8 cellular contexts compared by ENCODE assay signal in the genomic region with DNA sequence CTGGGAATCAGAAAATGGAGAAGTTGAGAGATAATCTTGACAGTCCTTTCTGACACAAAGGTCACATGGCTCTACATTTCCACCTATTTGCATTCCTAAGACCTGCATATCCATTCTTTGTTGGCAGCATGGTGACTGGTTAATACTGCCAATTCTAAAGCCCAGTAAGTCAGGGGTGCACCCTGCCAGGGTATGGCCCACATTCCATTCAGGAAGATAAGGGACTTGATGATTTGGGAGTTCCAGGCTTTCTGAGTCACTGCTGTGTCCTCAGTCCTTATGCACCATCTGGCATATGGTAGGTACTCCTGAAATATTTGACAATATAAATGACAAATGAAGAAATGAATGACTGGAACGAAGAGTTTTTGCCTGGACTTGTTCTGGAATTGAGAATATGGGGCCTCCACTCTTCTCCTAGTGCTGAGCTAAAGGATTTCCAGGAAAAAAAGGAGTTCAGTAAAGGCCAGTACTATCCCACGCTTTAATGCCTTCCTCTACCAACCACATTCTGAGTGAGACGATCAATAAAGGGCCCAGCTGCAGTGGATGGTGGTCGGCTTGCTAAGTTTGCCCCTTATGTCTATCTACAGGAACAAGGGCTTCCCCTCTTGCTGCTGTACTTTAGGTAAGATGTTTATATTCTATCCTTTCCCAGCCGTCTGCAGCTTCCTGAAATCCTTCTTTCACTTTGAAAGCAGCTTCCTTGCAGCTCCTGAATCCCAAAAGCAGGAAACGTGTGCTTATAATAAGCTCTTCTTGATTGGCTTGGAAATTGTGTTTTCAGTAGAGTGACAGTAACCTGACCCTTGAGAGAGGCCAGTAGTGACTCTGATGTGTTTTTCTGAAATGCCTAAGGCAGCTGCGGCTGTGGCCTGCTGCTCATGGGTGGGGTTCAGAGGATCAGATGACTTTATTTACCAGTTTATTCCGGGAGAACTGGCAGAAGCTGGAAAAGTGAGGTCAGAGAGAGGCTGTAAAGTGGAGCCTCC. TPM values are rescaled to one million over a fixed set of nuclear protein-coding genes. Genes with fewer than 3 reads are reported as not detected.
DNase-seq lines count a peak whose midpoint lies in the region; ATAC-seq and TF ChIP-seq lines count a peak whose summit lies in the region.

No MANE protein-coding gene starts in this region.

- peak; percentile 92 for DNase-seq in DMS 273 (lab: John Stamatoyannopoulos, UW; ENCODE audit: unreplicated experiment)
- peak; percentile 65 for DNase-seq in NCI-H460 (ENCODE audit: extremely low read depth, low read depth)
- DNase-seq in epithelial cell of esophagus (ENCODE audit: low read depth) = peak; percentile 71
- DNase-seq in nephron progenitor cell = no peak
- no peak for DNase-seq in germinal center (ENCODE audit: low spot score)
- no peak for DNase-seq in RKO (ENCODE audit: low spot score)
- DNase-seq in activated naive CD4-positive, alpha-beta T cell treated with anti-CD3 and anti-CD28 coated beads for 36 hours = no peak

- no peaks in the 10 kb centered on the region for H3K36me3 Mint-ChIP-seq in nephron progenitor cell (ENCODE audit: low read depth)
- no peaks in the 10 kb centered on the region for H3K36me3 Mint-ChIP-seq in activated naive CD4-positive, alpha-beta T cell treated with anti-CD3 and anti-CD28 coated beads for 36 hours (ENCODE audit: low read depth)

- H3K9me3 Mint-ChIP-seq in nephron progenitor cell = peaks cover 30% of the 10 kb centered on the region
- no peaks in the 10 kb centered on the region for H3K9me3 Mint-ChIP-seq in activated naive CD4-positive, alpha-beta T cell treated with anti-CD3 and anti-CD28 coated beads for 36 hours

- no peak for TF ChIP-seq CTCF in epithelial cell of esophagus (IDR thresholded peaks at IDR 0.05; ENCODE audit: insufficient read depth, low read depth, low read length, missing control alignments)
- TF ChIP-seq CTCF in nephron progenitor cell (IDR thresholded peaks at IDR 0.05) = no peak

- H3K27ac Mint-ChIP-seq in nephron progenitor cell = peak overlapping the region; percentile 60
- H3K27ac Mint-ChIP-seq in activated naive CD4-positive, alpha-beta T cell treated with anti-CD3 and anti-CD28 coated beads for 36 hours = no peak overlapping the region

- no peak for ATAC-seq in GM21528 (IDR thresholded peaks at IDR 0.05; ENCODE audit: low FRiP score, unreplicated experiment)

- no peaks in the 10 kb centered on the region for H3K4me1 Mint-ChIP-seq in nephron progenitor cell
- no peaks in the 10 kb centered on the region for H3K4me1 Mint-ChIP-seq in activated naive CD4-positive, alpha-beta T cell treated with anti-CD3 and anti-CD28 coated beads for 36 hours (ENCODE audit: low read depth)

- CTCF ChIA-PET in activated naive CD4-positive, alpha-beta T cell treated with anti-CD3 and anti-CD28 coated beads for 36 hours (lab: Charles Lee) = interaction anchor here (1.3 to 2.3 kb wide), 2 partner anchors 8 to 12 kb away, joined by 3 to 5 read pairs; no protein-coding TSS in a partner anchor

- intact Hi-C loops in activated naive CD4-positive, alpha-beta T cell treated with anti-CD3 and anti-CD28 coated beads for 36 hours (cut with micrococcal nuclease) = no loop called here

- H3K4me3 ChIP-seq in epithelial cell of esophagus (ENCODE audit: low read length) = no peak overlapping the region

- H3K27me3 Mint-ChIP-seq in nephron progenitor cell (ENCODE audit: low read depth, poor library complexity) = peaks cover 3% of the 10 kb centered on the region
- no peaks in the 10 kb centered on the region for H3K27me3 Mint-ChIP-seq in activated naive CD4-positive, alpha-beta T cell treated with anti-CD3 and anti-CD28 coated beads for 36 hours (ENCODE audit: low read depth)

- H3K4me3 Mint-ChIP-seq in nephron progenitor cell = no peak overlapping the region
- no peak overlapping the region for H3K4me3 Mint-ChIP-seq in activated naive CD4-positive, alpha-beta T cell treated with anti-CD3 and anti-CD28 coated beads for 36 hours

RNA-seq across cellular contexts. Expression of a gene that starts 31.9 kb away (rescaled TPM):
- 12.1 and 14.3 TPM in 2 replicates for total RNA-seq in NCI-H460 (2014; rRNA removed; shearing (Covaris generic))
- 6.3 and 15.1 TPM in 2 replicates for polyA plus RNA-seq in NCI-H460 (2014; cell fraction: nucleus; rRNA removed)
- 10 to 100 TPM; 10.0 to 13.7 TPM for total RNA-seq in activated naive CD4-positive, alpha-beta T cell treated with anti-CD3 and anti-CD28 coated beads for 36 hours

RNA-seq across cellular contexts. Expression of a gene that starts 32.3 kb away (rescaled TPM):
- 13.4 and 13.6 TPM in 2 replicates for total RNA-seq in NCI-H460 (2014; rRNA removed; shearing (Covaris generic))
- polyA plus RNA-seq in NCI-H460 (2014; cell fraction: nucleus; rRNA removed) = 12.3 and 17.9 TPM in 2 replicates
- 10 to 100 TPM; 67.3 to 70.0 TPM for total RNA-seq in activated naive CD4-positive, alpha-beta T cell treated with anti-CD3 and anti-CD28 coated beads for 36 hours

Comparison
In these comparisons a context has a peak if more than half of its experiments do, and no peak if none do; other contexts are left out.
1. DNase-seq: peak in DMS 273 (single experiment), NCI-H460 (single experiment) and epithelial cell of esophagus (single experiment); none in nephron progenitor cell (single experiment), germinal center (single experiment), RKO (single experiment) and activated naive CD4-positive, alpha-beta T cell treated with anti-CD3 and anti-CD28 coated beads for 36 hours (single experiment).